Comparison of ENCODE assay signal across 2 cellular contexts in genomic region chr4:163269874-163270273, GRCh38.
TF ChIP-seq lines count a peak whose summit lies in the region.

No MANE protein-coding gene starts in this region.

TF ChIP-seq in HepG2, 621 proteins besides CTCF, POLR2A, EP300 and RAD21:
- TF ChIP-seq TBX2 (CRISPR knock-in tag; IDR thresholded peaks at IDR 0.05; ENCODE audit: borderline replicate concordance) (no peak), ZNF251 (CRISPR knock-in tag; IDR thresholded peaks at IDR 0.05) (no peak), ZC3H13 (CRISPR knock-in tag; IDR thresholded peaks at IDR 0.05) (no peak), ETV6 (CRISPR knock-in tag; conservative IDR thresholded peaks at IDR 0.05) (no peak), ETS1 (CRISPR knock-in tag; IDR thresholded peaks at IDR 0.05) (no peak)

TF ChIP-seq in H1, 55 proteins besides CTCF, POLR2A, EP300 and RAD21:
- no peak for TF ChIP-seq ZNF274 (IDR thresholded peaks at IDR 0.05; ENCODE audit: borderline replicate concordance, extremely low read depth, low read length)
- TF ChIP-seq USF2 (IDR thresholded peaks at IDR 0.05; ENCODE audit: low read length), result no peak
- no peak for TF ChIP-seq RFX5 (IDR thresholded peaks at IDR 0.05; ENCODE audit: borderline replicate concordance, low read depth, low read length)
- no peak for TF ChIP-seq POLR2AphosphoS5 (IDR thresholded peaks at IDR 0.05; ENCODE audit: low read depth, low read length)
- no peak for TF ChIP-seq CHD2 (IDR thresholded peaks at IDR 0.05; ENCODE audit: low read length)
- no peak for TF ChIP-seq BACH1 (IDR thresholded peaks at IDR 0.05; ENCODE audit: low read length)
- TF ChIP-seq CHD7 (IDR thresholded peaks at IDR 0.05; ENCODE audit: insufficient replicate concordance, low read length), result no peak
- no peak for TF ChIP-seq KDM5A (IDR thresholded peaks at IDR 0.05; ENCODE audit: low read length)
